In genomic region chr4:15003891-15004700, GRCh38 we compare ENCODE assay signal across 1 cellular context.
TF ChIP-seq lines count a peak whose summit lies in the region.

No MANE protein-coding gene starts in this region.

TF ChIP-seq in GM12878, 131 proteins besides CTCF, POLR2A, EP300 and RAD21 (continued from another document):
- no peak for TF ChIP-seq STAT3 (IDR thresholded peaks at IDR 0.05; ENCODE audit: low read depth, low read length)
- no peak for TF ChIP-seq MXI1 (IDR thresholded peaks at IDR 0.05; ENCODE audit: low read depth, low read length)
- no peak for TF ChIP-seq LARP7 (IDR thresholded peaks at IDR 0.05)
- TF ChIP-seq NFIC (IDR thresholded peaks at IDR 0.05; ENCODE audit: low read depth, low read length), result no peak
- no peak for TF ChIP-seq TAF1 (IDR thresholded peaks at IDR 0.05; ENCODE audit: borderline replicate concordance, low read depth, low read length)
